32 cellular contexts compared by ENCODE assay signal in the genomic region with DNA sequence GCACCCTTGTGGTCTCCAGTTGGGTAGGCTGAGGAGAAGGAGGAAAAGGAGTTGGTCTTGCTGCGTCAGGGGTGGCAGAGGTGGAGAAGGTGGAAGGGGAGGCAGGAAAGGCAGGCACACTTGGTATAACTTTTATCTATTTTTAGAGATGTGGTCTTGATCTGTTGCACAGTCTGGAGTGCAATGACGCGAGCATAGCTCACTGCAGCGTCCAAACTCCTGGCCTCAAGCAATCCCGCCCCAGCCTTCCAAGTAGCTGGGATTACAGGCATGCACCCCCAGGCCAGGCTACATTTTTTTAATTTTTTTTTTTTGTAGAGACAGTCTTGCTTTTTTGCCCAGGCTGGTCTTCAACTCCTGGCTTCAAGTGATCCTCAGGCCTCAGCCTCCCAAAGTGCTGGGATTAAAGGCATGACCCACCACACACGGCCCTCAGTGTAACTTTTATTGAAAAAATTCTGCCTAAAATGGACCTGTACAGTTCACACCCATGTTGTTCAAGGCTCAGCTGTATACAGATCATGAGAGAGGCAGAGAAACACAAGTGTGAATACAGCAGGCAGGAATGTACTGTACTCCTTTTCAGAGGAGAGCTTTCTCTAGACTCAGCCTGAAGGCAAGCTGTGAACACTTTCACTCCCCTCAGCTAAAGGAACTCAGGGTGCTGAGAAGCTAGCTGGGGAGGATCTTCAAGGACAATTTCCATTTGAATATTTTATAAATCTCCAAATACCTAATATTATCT. TPM values are rescaled to one million over a fixed set of nuclear protein-coding genes. Genes with fewer than 3 reads are reported as not detected.
DNase-seq lines count a peak whose midpoint lies in the region; ATAC-seq, FAIRE-seq and TF ChIP-seq lines count a peak whose summit lies in the region.
"Had no signal": no experiment of that assay in that cellular context is flagged by ENCODE, and none has a peak within 500 bp of the region (broad histone marks: within the 10 kb centered on the region; RNA-seq: fewer than 3 reads in every experiment).

No MANE protein-coding gene starts in this region.

- H2AFZ ChIP-seq in IMR-90 (replicated peaks; ENCODE audit: low read length, poor library complexity) (no peak overlapping the region), keratinocyte (ENCODE audit: control insufficient read depth, low read length) (no peak overlapping the region)
- H2AFZ ChIP-seq: GM23338, parathyroid adenoma had no signal

- H2AK5ac ChIP-seq in IMR-90 (ENCODE audit: low read depth, low read length): no peak overlapping the region

- peaks cover 13% of the 10 kb centered on the region for H3K27me3 Mint-ChIP-seq in brain
- H3K27me3 Mint-ChIP-seq in naive thymus-derived CD8-positive, alpha-beta T cell: peaks cover 3 to 12% (median 9%) of the 10 kb centered on the region in 5 donors

- H3K27ac ChIP-seq in IMR-90 (ENCODE audit: insufficient read depth, low read length) (no peak overlapping the region), keratinocyte (ENCODE audit: control insufficient read depth, insufficient read depth, low read length) (peak overlapping the region; percentile 82)
- H3K27ac ChIP-seq: dorsolateral prefrontal cortex, KMS-11, parathyroid adenoma, thyroid gland, VCaP had no signal

- peak overlapping the region in 3 of 5 experiments; percentile 29 to 44 (median 42) for H3K4me3 Mint-ChIP-seq in brain
- H3K4me3 Mint-ChIP-seq in naive thymus-derived CD8-positive, alpha-beta T cell: peak overlapping the region in 2 of 10 donors; percentile 7 to 18
- H3K4me3 Mint-ChIP-seq: activated CD4-positive, alpha-beta T cell treated with anti-CD3 and anti-CD28 coated beads, Interleukin-2, amount 10 ng/mL, durations not matched to agents 24 days and 14 days; GM23338; stimulated activated naive CD8-positive, alpha-beta T cell treated with anti-CD3 and anti-CD28 coated beads, Interleukin-15, amount 100 ng/mL, for 72 hours had no signal

- H4K8ac ChIP-seq in IMR-90 (ENCODE audit: low read depth in 2 of 2, low read length in 2 of 2): no peak overlapping the region

- H3K4me2 ChIP-seq in IMR-90 (ENCODE audit: low read depth, low read length) (no peak overlapping the region), keratinocyte (ENCODE audit: control insufficient read depth, extremely low read depth, insufficient read depth, low read depth, low read length) (peak overlapping the region; percentile 32)
- H3K4me2 ChIP-seq: GM23338, KMS-11, SK-N-SH had no signal

- H3K36me3 ChIP-seq in IMR-90 (ENCODE audit: control insufficient read depth, insufficient read depth, low read length): no peaks in the 10 kb centered on the region
- no peaks in the 10 kb centered on the region for H3K36me3 ChIP-seq in keratinocyte (ENCODE audit: control insufficient read depth in 2 of 2, extremely low read depth in 1 of 2, insufficient read depth in 2 of 2, low read length in 2 of 2)
- H3K36me3 ChIP-seq: thyroid gland had no signal

- H3K9me3 Mint-ChIP-seq in brain: peaks cover 0 to 5% (median 0%) of the 10 kb centered on the region in 5 experiments
- H3K9me3 Mint-ChIP-seq in naive thymus-derived CD8-positive, alpha-beta T cell: no peaks in the 10 kb centered on the region
- H3K9me3 Mint-ChIP-seq: activated CD4-positive, alpha-beta T cell treated with anti-CD3 and anti-CD28 coated beads, Interleukin-2, amount 10 ng/mL, durations not matched to agents 24 days and 14 days; GM23338; stimulated activated naive CD8-positive, alpha-beta T cell treated with anti-CD3 and anti-CD28 coated beads, Interleukin-15, amount 100 ng/mL, for 72 hours had no signal

- H3K27me3 ChIP-seq in IMR-90 (ENCODE audit: control insufficient read depth, insufficient read depth, low read length): peaks cover 21% of the 10 kb centered on the region
- no peaks in the 10 kb centered on the region for H3K27me3 ChIP-seq in keratinocyte (ENCODE audit: control insufficient read depth, extremely low read depth, insufficient read depth, low read length)
- H3K27me3 ChIP-seq: thyroid gland had no signal

- in situ Hi-C loops in IMR-90 (cut with MboI; ENCODE audit: low sequenced_read_pairs): no loop called here

- H3K36me3 Mint-ChIP-seq in brain: no peaks in the 10 kb centered on the region
- no peaks in the 10 kb centered on the region for H3K36me3 Mint-ChIP-seq in naive thymus-derived CD8-positive, alpha-beta T cell

- H4K91ac ChIP-seq in IMR-90 (ENCODE audit: insufficient read depth, low read depth, low read length): no peak overlapping the region

- H2AK9ac ChIP-seq in IMR-90 (replicated peaks; ENCODE audit: low read depth, low read length, poor library complexity): no peak overlapping the region

- no TSS peak for BruUV-seq in IMR-90 (replicated peaks; lab: Mats Ljungman, UMichigan)

- no peak overlapping the region for H3K18ac ChIP-seq in IMR-90 (ENCODE audit: low read depth, low read length)

- H3K14ac ChIP-seq in IMR-90 (replicated peaks; ENCODE audit: low read depth, low read length): no peak overlapping the region

- H3K56ac ChIP-seq in IMR-90 (ENCODE audit: extremely low read depth, insufficient read depth, low read length): no peak overlapping the region

- POLR2A ChIA-PET in IMR-90 (lab: Charles Lee; ENCODE audit: unreplicated experiment): no interaction called here
- POLR2A ChIA-PET in naive thymus-derived CD8-positive, alpha-beta T cell (lab: Charles Lee): no interaction called here

- peaks cover 14% of the 10 kb centered on the region for H3K4me1 Mint-ChIP-seq in brain
- H3K4me1 Mint-ChIP-seq in naive thymus-derived CD8-positive, alpha-beta T cell: peaks cover 6 to 13% (median 7%) of the 10 kb centered on the region in 4 donors

- H3K9me3 ChIP-seq in IMR-90 (ENCODE audit: control insufficient read depth, insufficient read depth, low read length) (no peaks in the 10 kb centered on the region), keratinocyte (ENCODE audit: control insufficient read depth, low read depth, low read length) (no peaks in the 10 kb centered on the region)
- H3K9me3 ChIP-seq: SK-N-SH, thyroid gland had no signal

- H4K5ac ChIP-seq in IMR-90 (ENCODE audit: low read depth, low read length): no peak overlapping the region

- H3K4ac ChIP-seq in IMR-90 (ENCODE audit: low read depth, low read length): no peak overlapping the region

- no peak for TF ChIP-seq CTCF in IMR-90 (conservative IDR thresholded peaks at IDR 0.05; ENCODE audit: low read depth, low read length)
- no peak for TF ChIP-seq CTCF in brain (conservative IDR thresholded peaks at IDR 0.05)
- TF ChIP-seq CTCF in keratinocyte (optimal IDR thresholded peaks at IDR 0.05 in 1 of 3, IDR thresholded peaks at IDR 0.05 in 1 of 3, conservative IDR thresholded peaks at IDR 0.05 in 1 of 3; ENCODE audit: extremely low read depth in 1 of 3, insufficient read depth in 2 of 3, low read length in 3 of 3): no peak

- H3K23ac ChIP-seq in IMR-90 (ENCODE audit: low read depth, low read length): no peak overlapping the region

- no peak overlapping the region for H3K4me3 ChIP-seq in IMR-90 (ENCODE audit: insufficient read depth, low read depth, low read length)
- H3K4me3 ChIP-seq in keratinocyte (ENCODE audit: control insufficient read depth in 2 of 3, extremely low read depth in 1 of 3, insufficient read depth in 2 of 3, low read depth in 1 of 3, low read length in 3 of 3): no peak overlapping the region
- H3K4me3 ChIP-seq: dorsolateral prefrontal cortex, GM23338, thyroid gland had no signal

- no peak overlapping the region for H2BK20ac ChIP-seq in IMR-90 (ENCODE audit: low read depth, low read length)

- H3K9me1 ChIP-seq in IMR-90 (ENCODE audit: insufficient read depth, low read length): no peaks in the 10 kb centered on the region
- H3K9me1 ChIP-seq in keratinocyte (ENCODE audit: control insufficient read depth, extremely low read depth, insufficient read depth, low read length): no peaks in the 10 kb centered on the region

- H3K79me2 ChIP-seq in keratinocyte (ENCODE audit: control insufficient read depth, insufficient read depth, low read length): no peaks in the 10 kb centered on the region
- H3K79me2 ChIP-seq: parathyroid adenoma had no signal

- no peak overlapping the region for H2BK120ac ChIP-seq in IMR-90 (ENCODE audit: low read depth, low read length)

- DNase-seq in EL: peak; percentile 72
- no peak for DNase-seq in IMR-90
- DNase-seq in keratinocyte (ENCODE audit: low read depth, low spot score): no peak
- DNase-seq in NCI-H1048 (lab: John Stamatoyannopoulos, UW): no peak
- no peak for DNase-seq in hepatic stellate cell (ENCODE audit: low spot score)
- no peak for DNase-seq in GM19239 (ENCODE audit: insufficient read length, low spot score)
- no peak for DNase-seq in naive thymus-derived CD8-positive, alpha-beta T cell
- DNase-seq: activated CD4-positive, alpha-beta T cell treated with anti-CD3 and anti-CD28 coated beads, Interleukin-2, amount 10 ng/mL, durations not matched to agents 24 days and 14 days; activated naive CD4-positive, alpha-beta T cell treated with Interleukin-2 at 50 U/mL for 16 hours; activated T-cell treated with anti-CD3 and anti-CD28 coated beads, Interleukin-2, amount 50 U/mL, for 48 hours; C1 segment of cervical spinal cord; caudate nucleus; dorsolateral prefrontal cortex; hippocampal formation; islet precursor cell; NCI-H1092 treated with DMSO at 0.1 percent for 48 hours; NCI-H2029; NCI-H69; RPMI8226; SK-N-SH; stimulated activated naive CD8-positive, alpha-beta T cell treated with anti-CD3 and anti-CD28 coated beads, Interleukin-15, amount 100 ng/mL, for 72 hours; thyroid gland had no signal

- intact Hi-C loops in IMR-90 (cut with micrococcal nuclease): no loop called here

- H3K4me1 ChIP-seq in IMR-90 (ENCODE audit: control insufficient read depth, insufficient read depth, low read length): no peaks in the 10 kb centered on the region
- peaks cover 59% of the 10 kb centered on the region for H3K4me1 ChIP-seq in keratinocyte (ENCODE audit: control insufficient read depth, extremely low read depth, insufficient read depth, low read length)
- H3K4me1 ChIP-seq: parathyroid adenoma had no signal

- no peak overlapping the region for H2BK15ac ChIP-seq in IMR-90 (ENCODE audit: low read depth, low read length)

- FAIRE-seq in keratinocyte (lab: Jason Lieb, UNC) (peak; percentile 76), GM19239 (lab: Jason Lieb, UNC) (no peak)
- FAIRE-seq: endothelial cell of umbilical vein had no signal

- WGBS in IMR-90 (ENCODE audit: extremely low coverage in 2 of 2, insufficient read length in 1 of 2), 2 experiments: 90% methylated on average over 2 of the region's 6 CpGs; no CpG with 5 or more reads in 1 of the 2 experiments

- CTCF ChIA-PET in IMR-90 (lab: Yijun Ruan, JAX): interaction anchor here (0.6 to 1.3 kb wide), 3 partner anchors 18 to 37 kb away, joined by 3 to 5 read pairs (median 3); a partner anchor contains a TSS

- no peak overlapping the region for H3K27ac Mint-ChIP-seq in brain
- H3K27ac Mint-ChIP-seq in naive thymus-derived CD8-positive, alpha-beta T cell: no peak overlapping the region
- H3K27ac Mint-ChIP-seq: activated CD4-positive, alpha-beta T cell treated with anti-CD3 and anti-CD28 coated beads, Interleukin-2, amount 10 ng/mL, durations not matched to agents 24 days and 14 days; GM23338; stimulated activated naive CD8-positive, alpha-beta T cell treated with anti-CD3 and anti-CD28 coated beads, Interleukin-15, amount 100 ng/mL, for 72 hours had no signal

- no peak for TF ChIP-seq POLR2A in IMR-90 (IDR thresholded peaks at IDR 0.05; ENCODE audit: low read depth, low read length)

- H3K9ac ChIP-seq in IMR-90 (ENCODE audit: low read depth, low read length) (no peak overlapping the region), keratinocyte (ENCODE audit: control insufficient read depth, extremely low read depth, insufficient read depth, low read length) (peak overlapping the region; percentile 34)
- H3K9ac ChIP-seq: KMS-11, parathyroid adenoma, SK-N-SH had no signal

- 0 out of 2 replicates have a peak, but pooled peaks have one; percentile 25 for ATAC-seq in IMR-90 (ENCODE audit: low read depth)
- ATAC-seq in naive thymus-derived CD8-positive, alpha-beta T cell: no peak
- ATAC-seq: GM23338; sciatic nerve; stimulated activated naive CD8-positive, alpha-beta T cell treated with anti-CD3 and anti-CD28 coated beads, Interleukin-15, amount 100 ng/mL, for 72 hours had no signal

- H3K79me1 ChIP-seq in IMR-90 (ENCODE audit: low read depth in 1 of 2, low read length in 2 of 2): no peaks in the 10 kb centered on the region

- no peak for TF ChIP-seq RAD21 in IMR-90 (IDR thresholded peaks at IDR 0.05; ENCODE audit: low read length)

- dilution Hi-C loops in IMR-90 (cut with HindIII; ENCODE audit: low sequenced_read_pairs, unreplicated experiment): no loop called here
- dilution Hi-C loops in keratinocyte (cut with MboI; ENCODE audit: extremely low pct_ligation_motif_present, low sequenced_read_pairs): no loop called here

- H4K20me1 ChIP-seq in IMR-90 (ENCODE audit: insufficient read depth, low read length) (no peaks in the 10 kb centered on the region), keratinocyte (ENCODE audit: control insufficient read depth, extremely low read depth, insufficient read depth, low read length) (no peaks in the 10 kb centered on the region)

- H2BK5ac ChIP-seq in IMR-90 (ENCODE audit: low read depth, low read length, poor library complexity, severe bottlenecking): no peak overlapping the region

RNA-seq across cellular contexts. Expression of a gene that starts 2.1 kb away (rescaled TPM):
- total RNA-seq in IMR-90 (2012; rRNA removed): not detected in 2 replicates
- polyA plus RNA-seq in IMR-90 (2012; rRNA removed): 0.07 and 0.10 TPM in 2 replicates
- 0.05 TPM in 1 of 2 replicates, not detected in the other for polyA plus RNA-seq in IMR-90 (2012; cell fraction: cytosol; rRNA removed)
- 0.48 and 0.57 TPM in 2 replicates for polyA plus RNA-seq in IMR-90 (2012; cell fraction: nucleus; rRNA removed; ENCODE audit: low replicate concordance)
- polyA plus RNA-seq in brain (ENCODE audit: insufficient read depth, low read depth, low replicate concordance): 2.3 TPM
- polyA plus RNA-seq in keratinocyte: 1.2 to 12.1 TPM (median 7.1 TPM) in 3 replicates
- polyA plus RNA-seq in keratinocyte (2011; ENCODE audit: low read depth): 15.0 TPM
- 3.3 and 7.6 TPM in 2 replicates for polyA plus RNA-seq in keratinocyte (2011; cell fraction: cytosol; rRNA removed)
- 28.3 and 31.0 TPM in 2 replicates for polyA plus RNA-seq in keratinocyte (2011; cell fraction: nucleus; rRNA removed)
- polyA plus RNA-seq in keratinocyte (2012; ENCODE audit: low replicate concordance): 1.2 and 28.5 TPM in 2 replicates
- 0.89 to 4.5 TPM (median 3.4 TPM) in 3 replicates for polyA minus RNA-seq in keratinocyte
- 5.8 TPM for polyA minus RNA-seq in keratinocyte (2011; cell fraction: cytosol; rRNA and poly(A)+ RNA removed)
- polyA minus RNA-seq in keratinocyte (2011; cell fraction: nucleus; rRNA and poly(A)+ RNA removed): 12.0 and 15.2 TPM in 2 replicates
- total RNA-seq in naive thymus-derived CD8-positive, alpha-beta T cell: not detected
- not detected for polyA plus RNA-seq in naive thymus-derived CD8-positive, alpha-beta T cell
- total RNA-seq: fibroblast of villous mesenchyme had no signal

RNA-seq across cellular contexts. Expression of a gene that starts 18.1 kb away (rescaled TPM):
- total RNA-seq in IMR-90 (2012; rRNA removed): 30.0 and 32.3 TPM in 2 replicates
- polyA plus RNA-seq in IMR-90 (2012; rRNA removed) (19.3 and 20.8 TPM in 2 replicates), brain (ENCODE audit: insufficient read depth, low read depth, low replicate concordance) (18.2 TPM), keratinocyte (11.6 to 21.1 TPM (median 18.2 TPM) in 3 replicates)
- 15.0 and 19.5 TPM in 2 replicates for polyA plus RNA-seq in IMR-90 (2012; cell fraction: cytosol; rRNA removed)
- polyA plus RNA-seq in IMR-90 (2012; cell fraction: nucleus; rRNA removed; ENCODE audit: low replicate concordance): 15.5 and 29.3 TPM in 2 replicates
- 5.7 TPM for polyA plus RNA-seq in keratinocyte (2011; ENCODE audit: low read depth)
- polyA plus RNA-seq in keratinocyte (2011; cell fraction: cytosol; rRNA removed): 9.4 and 15.1 TPM in 2 replicates
- 29.3 and 35.6 TPM in 2 replicates for polyA plus RNA-seq in keratinocyte (2011; cell fraction: nucleus; rRNA removed)
- 14.4 and 20.6 TPM in 2 replicates for polyA plus RNA-seq in keratinocyte (2012; ENCODE audit: low replicate concordance)
- polyA minus RNA-seq in keratinocyte: 41.6 to 68.4 TPM (median 60.3 TPM) in 3 replicates
- 44.7 TPM for polyA minus RNA-seq in keratinocyte (2011; cell fraction: cytosol; rRNA and poly(A)+ RNA removed)
- 59.2 and 60.0 TPM in 2 replicates for polyA minus RNA-seq in keratinocyte (2011; cell fraction: nucleus; rRNA and poly(A)+ RNA removed)
- total RNA-seq in naive thymus-derived CD8-positive, alpha-beta T cell: 10 to 100 TPM; 20.4 to 20.7 TPM
- polyA plus RNA-seq in naive thymus-derived CD8-positive, alpha-beta T cell: 10 to 100 TPM; 11.1 to 19.2 (median 15.0) TPM

RNA-seq across cellular contexts. Expression of a gene that starts 32.3 kb away (rescaled TPM):
- total RNA-seq in IMR-90 (2012; rRNA removed): 0.56 and 0.90 TPM in 2 replicates
- 1.8 and 2.1 TPM in 2 replicates for polyA plus RNA-seq in IMR-90 (2012; rRNA removed)
- 2.3 and 3.1 TPM in 2 replicates for polyA plus RNA-seq in IMR-90 (2012; cell fraction: cytosol; rRNA removed)
- 2.5 and 5.8 TPM in 2 replicates for polyA plus RNA-seq in IMR-90 (2012; cell fraction: nucleus; rRNA removed; ENCODE audit: low replicate concordance)
- polyA plus RNA-seq in brain (ENCODE audit: insufficient read depth, low read depth, low replicate concordance): 151 TPM
- polyA plus RNA-seq in keratinocyte: 30.1 to 146 TPM (median 40.9 TPM) in 3 replicates
- 70.3 TPM for polyA plus RNA-seq in keratinocyte (2011; ENCODE audit: low read depth)
- polyA plus RNA-seq in keratinocyte (2011; cell fraction: cytosol; rRNA removed): 50.7 and 75.2 TPM in 2 replicates
- 223 and 225 TPM in 2 replicates for polyA plus RNA-seq in keratinocyte (2011; cell fraction: nucleus; rRNA removed)
- 112 and 163 TPM in 2 replicates for polyA plus RNA-seq in keratinocyte (2012; ENCODE audit: low replicate concordance)
- polyA minus RNA-seq in keratinocyte: 55.5 to 213 TPM (median 69.5 TPM) in 3 replicates
- 91.3 TPM for polyA minus RNA-seq in keratinocyte (2011; cell fraction: cytosol; rRNA and poly(A)+ RNA removed)
- 169 and 184 TPM in 2 replicates for polyA minus RNA-seq in keratinocyte (2011; cell fraction: nucleus; rRNA and poly(A)+ RNA removed)
- under 1 TPM; 0.42 to 0.80 TPM for total RNA-seq in naive thymus-derived CD8-positive, alpha-beta T cell
- polyA plus RNA-seq in naive thymus-derived CD8-positive, alpha-beta T cell: under 1 TPM in 2 of 3 donors, not detected in 1; 0.11 to 0.16 TPM

RNA-seq across cellular contexts. Expression of a gene that starts 47.7 kb away (rescaled TPM):
- not detected in 2 replicates for total RNA-seq in IMR-90 (2012; rRNA removed)
- polyA plus RNA-seq in IMR-90 (2012; rRNA removed): not detected in 2 replicates
- polyA plus RNA-seq in IMR-90 (2012; cell fraction: cytosol; rRNA removed): not detected in 2 replicates
- polyA plus RNA-seq in IMR-90 (2012; cell fraction: nucleus; rRNA removed; ENCODE audit: low replicate concordance): not detected in 2 replicates
- 0.66 TPM for polyA plus RNA-seq in brain (ENCODE audit: insufficient read depth, low read depth, low replicate concordance)
- not detected in 3 replicates for polyA plus RNA-seq in keratinocyte
- polyA plus RNA-seq in keratinocyte (2011; ENCODE audit: low read depth): not detected
- not detected in 2 replicates for polyA plus RNA-seq in keratinocyte (2011; cell fraction: cytosol; rRNA removed)
- polyA plus RNA-seq in keratinocyte (2011; cell fraction: nucleus; rRNA removed): not detected in 2 replicates
- not detected in 2 replicates for polyA plus RNA-seq in keratinocyte (2012; ENCODE audit: low replicate concordance)
- polyA minus RNA-seq in keratinocyte: not detected in 3 replicates
- not detected for polyA minus RNA-seq in keratinocyte (2011; cell fraction: cytosol; rRNA and poly(A)+ RNA removed)
- polyA minus RNA-seq in keratinocyte (2011; cell fraction: nucleus; rRNA and poly(A)+ RNA removed): not detected in 2 replicates
- total RNA-seq in naive thymus-derived CD8-positive, alpha-beta T cell: not detected
- not detected for polyA plus RNA-seq in naive thymus-derived CD8-positive, alpha-beta T cell
- total RNA-seq: activated CD4-positive, alpha-beta T cell treated with anti-CD3 and anti-CD28 coated beads, Interleukin-2, amount 10 ng/mL, durations not matched to agents 24 days and 14 days; dorsolateral prefrontal cortex; endothelial cell of umbilical vein; fibroblast of villous mesenchyme; GM23338; sciatic nerve; T-helper 2 cell treated with Interferon-gamma antibody and Interleukin-4, amounts not matched to agents 100 ng/mL and 5 ng/mL, for 36 hours; thyroid gland had no signal
- polyA plus RNA-seq: endothelial cell of umbilical vein, GM23338, neural cell, SK-N-SH had no signal

RNA-seq across cellular contexts. Expression of a gene that starts 53.0 kb away (rescaled TPM):
- total RNA-seq in IMR-90 (2012; rRNA removed): 1.7 and 1.8 TPM in 2 replicates
- 3.4 and 3.6 TPM in 2 replicates for polyA plus RNA-seq in IMR-90 (2012; rRNA removed)
- 2.3 and 2.9 TPM in 2 replicates for polyA plus RNA-seq in IMR-90 (2012; cell fraction: cytosol; rRNA removed)
- 2.4 and 5.1 TPM in 2 replicates for polyA plus RNA-seq in IMR-90 (2012; cell fraction: nucleus; rRNA removed; ENCODE audit: low replicate concordance)
- polyA plus RNA-seq in brain (ENCODE audit: insufficient read depth, low read depth, low replicate concordance): 6.8 TPM
- polyA plus RNA-seq in keratinocyte: not detected in 3 replicates
- not detected for polyA plus RNA-seq in keratinocyte (2011; ENCODE audit: low read depth)
- polyA plus RNA-seq in keratinocyte (2011; cell fraction: cytosol; rRNA removed): not detected in 2 replicates
- 0.15 TPM in 1 of 2 replicates, not detected in the other for polyA plus RNA-seq in keratinocyte (2011; cell fraction: nucleus; rRNA removed)
- polyA plus RNA-seq in keratinocyte (2012; ENCODE audit: low replicate concordance): 0.07 TPM in 1 of 2 replicates, not detected in the other
- polyA minus RNA-seq in keratinocyte: not detected in 3 replicates
- not detected for polyA minus RNA-seq in keratinocyte (2011; cell fraction: cytosol; rRNA and poly(A)+ RNA removed)
- polyA minus RNA-seq in keratinocyte (2011; cell fraction: nucleus; rRNA and poly(A)+ RNA removed): not detected in 2 replicates
- total RNA-seq in naive thymus-derived CD8-positive, alpha-beta T cell: under 1 TPM in 1 of 2 experiments, not detected in 1; 0.16 TPM
- not detected for polyA plus RNA-seq in naive thymus-derived CD8-positive, alpha-beta T cell
- total RNA-seq: activated CD4-positive, alpha-beta T cell treated with anti-CD3 and anti-CD28 coated beads, Interleukin-2, amount 10 ng/mL, durations not matched to agents 24 days and 14 days; T-helper 2 cell treated with Interferon-gamma antibody and Interleukin-4, amounts not matched to agents 100 ng/mL and 5 ng/mL, for 36 hours had no signal

Comparison
In these comparisons a context has a peak if more than half of its experiments do, and no peak if none do; other contexts are left out.
1. RNA of a gene that starts 32.3 kb away (polyA plus RNA-seq): 151 TPM in brain (single experiment) and 30.1 to 225 TPM in keratinocyte; 1.8 to 5.8 TPM in IMR-90 and 0.11 to 0.16 TPM in naive thymus-derived CD8-positive, alpha-beta T cell; every median in the first group is over 4 times any median in the second.